18 cellular contexts compared by ENCODE assay signal in genomic region chr5:41212935-41213334, GRCh38. TPM values are rescaled to one million over a fixed set of nuclear protein-coding genes. Genes with fewer than 3 reads are reported as not detected.
DNase-seq lines count a peak whose midpoint lies in the region; ATAC-seq and TF ChIP-seq lines count a peak whose summit lies in the region.
"Had no signal": no experiment of that assay in that cellular context is flagged by ENCODE, and none has a peak within 500 bp of the region (broad histone marks: within the 10 kb centered on the region; RNA-seq: fewer than 3 reads in every experiment).

No MANE protein-coding gene starts in this region.

- H3K27ac Mint-ChIP-seq in progenitor cell of endocrine pancreas (peak overlapping the region; percentile 4), GM23338 (no peak overlapping the region)
- H3K27ac Mint-ChIP-seq: CD14-positive monocyte; CD8-positive, alpha-beta T cell; H9 had no signal

- no peak overlapping the region for H3K4me2 ChIP-seq in GM23338

- H3K4me1 Mint-ChIP-seq in progenitor cell of endocrine pancreas (ENCODE audit: low read depth) (peaks cover 18% of the 10 kb centered on the region), GM23338 (no peaks in the 10 kb centered on the region)
- H3K4me1 Mint-ChIP-seq: CD14-positive monocyte, H9 had no signal

- peak overlapping the region; percentile 52 for H3K4me3 ChIP-seq in left ventricle myocardium inferior
- H3K4me3 ChIP-seq in GM23338 = no peak overlapping the region

- H3K36me3 ChIP-seq in left ventricle myocardium inferior (no peaks in the 10 kb centered on the region), GM23338 (ENCODE audit: insufficient read depth) (no peaks in the 10 kb centered on the region)

- H3K4me1 ChIP-seq in left ventricle myocardium inferior = no peaks in the 10 kb centered on the region
- H3K4me1 ChIP-seq in GM23338 (ENCODE audit: insufficient read depth) = no peaks in the 10 kb centered on the region

- H3K36me3 Mint-ChIP-seq in progenitor cell of endocrine pancreas (ENCODE audit: insufficient read depth) = peaks cover under 1% of the 10 kb centered on the region
- H3K36me3 Mint-ChIP-seq in GM23338 (ENCODE audit: low read depth) = 0 out of 3 replicates have a peak, but pooled peaks cover 3% of the 10 kb centered on the region
- H3K36me3 Mint-ChIP-seq: CD14-positive monocyte; CD8-positive, alpha-beta T cell had no signal

- H3K27me3 Mint-ChIP-seq in progenitor cell of endocrine pancreas = no peaks in the 10 kb centered on the region
- H3K27me3 Mint-ChIP-seq in GM23338 (ENCODE audit: insufficient read depth, low read depth, poor library complexity) = peaks cover 3% of the 10 kb centered on the region

- no peaks in the 10 kb centered on the region for H3K79me2 ChIP-seq in GM23338 (replicated peaks; ENCODE audit: insufficient read depth)

- H4K20me1 ChIP-seq in GM23338 (replicated peaks; ENCODE audit: insufficient read depth) = no peaks in the 10 kb centered on the region

- H3K9me3 Mint-ChIP-seq in progenitor cell of endocrine pancreas (ENCODE audit: low read depth) (peaks cover 10% of the 10 kb centered on the region), GM23338 (peaks cover 2% of the 10 kb centered on the region; the same call in 1 of the 3 replicates)
- H3K9me3 Mint-ChIP-seq: CD8-positive, alpha-beta T cell had no signal

- intact Hi-C loops in Right ventricle myocardium superior (cut with DNase I) = no loop called here
- intact Hi-C loops in Right ventricle myocardium inferior (cut with DNase I) = no loop called here
- intact Hi-C loops in left ventricle myocardium inferior (cut with micrococcal nuclease) = no loop called here

- H3K9me2 ChIP-seq in GM23338 (ENCODE audit: insufficient read depth) = no peaks in the 10 kb centered on the region

- DNase-seq in Right ventricle myocardium superior (no peak), Right ventricle myocardium inferior (ENCODE audit: missing footprints) (no peak), left ventricle myocardium inferior (no peak), left lobe of liver (ENCODE audit: low spot score) (no peak), progenitor cell of endocrine pancreas (ENCODE audit: low spot score, unreplicated experiment) (no peak), GM23338 (ENCODE audit: low spot score) (no peak), NCI-H1105 (lab: John Stamatoyannopoulos, UW) (no peak)
- no peak for DNase-seq in stimulated activated CD4-positive, alpha-beta T cell treated with anti-CD3 and anti-CD28 coated beads, Interleukin-15, amount 100 ng/mL, for 24 hours
- DNase-seq: CD8-positive, alpha-beta T cell; COR-L47; DMS153; DMS79 treated with DMSO at 0.1 percent for 48 hours; EL; GOT3; H9 had no signal

- H3K27me3 ChIP-seq in left ventricle myocardium inferior (ENCODE audit: low read depth) (no peaks in the 10 kb centered on the region), GM23338 (ENCODE audit: insufficient read depth) (no peaks in the 10 kb centered on the region)

- peak overlapping the region; percentile 60 for H3K27ac ChIP-seq in left ventricle myocardium inferior (replicated peaks)
- no peak overlapping the region for H3K27ac ChIP-seq in GM23338 (ENCODE audit: low read depth)
- H3K27ac ChIP-seq: 22Rv1 had no signal

- ATAC-seq in Right ventricle myocardium superior (ENCODE audit: poor library complexity) = peak; percentile 34
- ATAC-seq in Right ventricle myocardium inferior = no peak
- peak; percentile 77 for ATAC-seq in left lobe of liver
- ATAC-seq in GM23338 = no peak
- ATAC-seq: CD8-positive, alpha-beta T cell had no signal

- H3F3A ChIP-seq in GM23338 (replicated peaks; ENCODE audit: low read depth) = no peaks in the 10 kb centered on the region

- no peak overlapping the region for H3K4me3 Mint-ChIP-seq in progenitor cell of endocrine pancreas (ENCODE audit: low read depth)
- H3K4me3 Mint-ChIP-seq in GM23338 = no peak overlapping the region
- H3K4me3 Mint-ChIP-seq: CD14-positive monocyte; CD8-positive, alpha-beta T cell; H9 had no signal

- TF ChIP-seq CTCF in left ventricle myocardium inferior (IDR thresholded peaks at IDR 0.05; ENCODE audit: borderline replicate concordance) (no peak), progenitor cell of endocrine pancreas (IDR thresholded peaks at IDR 0.05; ENCODE audit: unreplicated experiment) (no peak), GM23338 (conservative IDR thresholded peaks at IDR 0.05; ENCODE audit: low read depth in 2 of 2) (no peak)

- no peak overlapping the region for H2AFZ ChIP-seq in GM23338

- peaks cover 5% of the 10 kb centered on the region for H3K9me3 ChIP-seq in left ventricle myocardium inferior (replicated peaks)

TF ChIP-seq in GM23338, 12 proteins besides CTCF, POLR2A, EP300 and RAD21 (continues in another document):
- TF ChIP-seq EZH2phosphoT487 (IDR thresholded peaks at IDR 0.05; ENCODE audit: unreplicated experiment) = no peak
- TF ChIP-seq, protein P1, sequence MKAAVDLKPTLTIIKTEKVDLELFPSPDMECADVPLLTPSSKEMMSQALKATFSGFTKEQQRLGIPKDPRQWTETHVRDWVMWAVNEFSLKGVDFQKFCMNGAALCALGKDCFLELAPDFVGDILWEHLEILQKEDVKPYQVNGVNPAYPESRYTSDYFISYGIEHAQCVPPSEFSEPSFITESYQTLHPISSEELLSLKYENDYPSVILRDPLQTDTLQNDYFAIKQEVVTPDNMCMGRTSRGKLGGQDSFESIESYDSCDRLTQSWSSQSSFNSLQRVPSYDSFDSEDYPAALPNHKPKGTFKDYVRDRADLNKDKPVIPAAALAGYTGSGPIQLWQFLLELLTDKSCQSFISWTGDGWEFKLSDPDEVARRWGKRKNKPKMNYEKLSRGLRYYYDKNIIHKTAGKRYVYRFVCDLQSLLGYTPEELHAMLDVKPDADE (IDR thresholded peaks at IDR 0.05) = no peak
- no peak for TF ChIP-seq NANOG (IDR thresholded peaks at IDR 0.05; ENCODE audit: borderline replicate concordance)
- no peak for TF ChIP-seq EZH2 (IDR thresholded peaks at IDR 0.05; ENCODE audit: low read depth, unreplicated experiment)
- TF ChIP-seq ZNF331 (CRISPR knock-in tag; IDR thresholded peaks at IDR 0.05; ENCODE audit: low read depth) = no peak
- no peak for TF ChIP-seq CREB1 (CRISPR knock-in tag; IDR thresholded peaks at IDR 0.05; ENCODE audit: low read depth)
- TF ChIP-seq, protein P2, sequence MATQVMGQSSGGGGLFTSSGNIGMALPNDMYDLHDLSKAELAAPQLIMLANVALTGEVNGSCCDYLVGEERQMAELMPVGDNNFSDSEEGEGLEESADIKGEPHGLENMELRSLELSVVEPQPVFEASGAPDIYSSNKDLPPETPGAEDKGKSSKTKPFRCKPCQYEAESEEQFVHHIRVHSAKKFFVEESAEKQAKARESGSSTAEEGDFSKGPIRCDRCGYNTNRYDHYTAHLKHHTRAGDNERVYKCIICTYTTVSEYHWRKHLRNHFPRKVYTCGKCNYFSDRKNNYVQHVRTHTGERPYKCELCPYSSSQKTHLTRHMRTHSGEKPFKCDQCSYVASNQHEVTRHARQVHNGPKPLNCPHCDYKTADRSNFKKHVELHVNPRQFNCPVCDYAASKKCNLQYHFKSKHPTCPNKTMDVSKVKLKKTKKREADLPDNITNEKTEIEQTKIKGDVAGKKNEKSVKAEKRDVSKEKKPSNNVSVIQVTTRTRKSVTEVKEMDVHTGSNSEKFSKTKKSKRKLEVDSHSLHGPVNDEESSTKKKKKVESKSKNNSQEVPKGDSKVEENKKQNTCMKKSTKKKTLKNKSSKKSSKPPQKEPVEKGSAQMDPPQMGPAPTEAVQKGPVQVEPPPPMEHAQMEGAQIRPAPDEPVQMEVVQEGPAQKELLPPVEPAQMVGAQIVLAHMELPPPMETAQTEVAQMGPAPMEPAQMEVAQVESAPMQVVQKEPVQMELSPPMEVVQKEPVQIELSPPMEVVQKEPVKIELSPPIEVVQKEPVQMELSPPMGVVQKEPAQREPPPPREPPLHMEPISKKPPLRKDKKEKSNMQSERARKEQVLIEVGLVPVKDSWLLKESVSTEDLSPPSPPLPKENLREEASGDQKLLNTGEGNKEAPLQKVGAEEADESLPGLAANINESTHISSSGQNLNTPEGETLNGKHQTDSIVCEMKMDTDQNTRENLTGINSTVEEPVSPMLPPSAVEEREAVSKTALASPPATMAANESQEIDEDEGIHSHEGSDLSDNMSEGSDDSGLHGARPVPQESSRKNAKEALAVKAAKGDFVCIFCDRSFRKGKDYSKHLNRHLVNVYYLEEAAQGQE (IDR thresholded peaks at IDR 0.05; ENCODE audit: unreplicated experiment) = no peak
- no peak for TF ChIP-seq STAT1 (IDR thresholded peaks at IDR 0.05; ENCODE audit: unreplicated experiment)
- no peak for TF ChIP-seq JUNB (IDR thresholded peaks at IDR 0.05; ENCODE audit: unreplicated experiment)

RNA-seq across cellular contexts. Expression of gene C6, which starts 0.4 kb away (rescaled TPM):
- total RNA-seq in Right ventricle myocardium superior (90.3 TPM), Right ventricle myocardium inferior (73.3 TPM), left ventricle myocardium inferior (89.5 TPM), left lobe of liver (487 TPM), progenitor cell of endocrine pancreas (0.74 and 0.95 TPM in 2 replicates)
- total RNA-seq in GM23338 (2014; rRNA removed; shearing (Covaris generic)) = not detected in 2 replicates
- polyA plus RNA-seq in GM23338 (2016; fragmentation: Nextera tagmentation; extraction: Ambion mirVana) = not detected in 2 replicates
- total RNA-seq: CD8-positive, alpha-beta T cell; H9 had no signal
- polyA plus RNA-seq: BJ, CD14-positive monocyte had no signal

Comparison
In these comparisons a context has a peak if more than half of its experiments do, and no peak if none do; other contexts are left out.
1. ATAC-seq: peak in Right ventricle myocardium superior (single experiment) and left lobe of liver (single experiment); none in Right ventricle myocardium inferior (single experiment) and GM23338 (single experiment).
2. RNA of gene C6, which starts 0.4 kb away (total RNA-seq): 487 TPM in left lobe of liver (single experiment), 90.3 TPM in Right ventricle myocardium superior (single experiment), 89.5 TPM in left ventricle myocardium inferior (single experiment) and 73.3 TPM in Right ventricle myocardium inferior (single experiment); 0.74 to 0.95 TPM in progenitor cell of endocrine pancreas and not detected in GM23338; every median in the first group is over 10 times any median in the second.